Comparison of ENCODE assay signal across 8 cellular contexts in the genomic region with DNA sequence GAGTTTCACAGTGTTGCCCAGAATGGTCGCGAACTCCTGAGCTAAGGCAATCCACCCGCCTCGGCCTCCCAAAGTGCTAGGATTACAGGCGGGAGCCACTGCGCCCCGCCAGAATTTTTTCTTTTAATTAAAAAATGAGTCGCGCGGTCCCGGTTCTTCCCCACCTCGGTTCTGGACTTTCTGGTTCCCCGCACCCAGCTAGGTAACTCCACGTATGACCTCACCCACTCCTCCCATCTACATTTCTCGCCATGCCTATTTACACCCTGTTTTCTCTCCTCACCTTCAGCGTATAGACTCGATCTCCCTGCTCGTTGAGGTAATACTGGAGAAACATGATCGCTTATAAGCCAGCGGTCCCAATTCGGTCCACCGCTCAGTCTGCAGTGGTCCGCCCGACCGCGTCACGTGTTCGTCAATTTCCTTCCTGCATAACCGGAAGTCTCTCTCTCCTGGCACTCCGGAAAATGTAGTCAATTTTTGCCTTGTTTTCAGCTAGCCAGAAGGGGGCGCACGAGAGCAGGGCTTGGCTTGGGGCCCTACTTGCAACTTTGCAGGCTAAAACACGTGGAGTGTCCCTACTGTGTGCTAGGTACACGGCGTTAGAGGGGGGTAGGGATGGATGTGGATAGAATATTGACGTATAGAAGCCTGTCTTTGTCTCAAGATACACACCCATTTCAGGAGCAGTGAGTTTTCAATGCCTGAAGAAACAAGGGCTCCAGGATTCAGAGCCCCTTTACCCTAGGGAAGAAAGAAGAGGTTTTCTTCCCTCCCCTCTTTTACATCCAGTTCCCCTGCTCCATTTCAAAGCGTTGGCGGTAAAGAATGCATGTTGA. TPM values are rescaled to one million over a fixed set of nuclear protein-coding genes. Genes with fewer than 3 reads are reported as not detected.
DNase-seq lines count a peak whose midpoint lies in the region; ATAC-seq, FAIRE-seq and TF ChIP-seq lines count a peak whose summit lies in the region.

TSS of gene NOP10 (minus strand) at position 400 of the 839 bp plus-strand sequence. CDS start at position 337, 63 bp downstream.
TSS of gene NUTM1 (plus strand) at position 579 of the 839 bp plus-strand sequence. CDS start 382 bp downstream, outside the sequence.

- peaks cover 19% of the 10 kb centered on the region for H3K79me2 ChIP-seq in HepG2 (ENCODE audit: insufficient read depth, low read length)

- DNase-seq in C1 segment of cervical spinal cord (lab: John Stamatoyannopoulos, UW) (peak; percentile 53 to 94 (median 88)), GM19239 (ENCODE audit: insufficient read length, low spot score) (peak; percentile 64), NCI-H524 treated with DMSO at 0.1 percent for 48 hours (lab: John Stamatoyannopoulos, UW) (peak; percentile 85), dedifferentiated amniotic fluid mesenchymal stem cell (ENCODE audit: extremely low spot score) (peak; percentile 92), HepG2 (ENCODE audit: low spot score) (peak; percentile 90)
- peak; percentile 97 for DNase-seq in activated CD4-positive, alpha-beta T cell treated with anti-CD3 and anti-CD28 coated beads for 48 hours
- peak; percentile 98 for DNase-seq in stimulated activated CD4-positive, alpha-beta T cell treated with anti-CD3 and anti-CD28 coated beads, Interleukin-2, amount 100 ng/mL, for 48 hours

- H3K27me3 ChIP-seq in HepG2 (ENCODE audit: control insufficient read depth in 1 of 2, insufficient read depth in 2 of 2, low read length in 2 of 2): peaks cover 0 to 1% of the 10 kb centered on the region in 2 experiments; a peak in 2 of 5 replicates

- POLR2A ChIA-PET in HepG2 (lab: Yijun Ruan, JAX): interaction anchor here (0.7 to 1.7 kb wide), 8 partner anchors 14 to 645 kb away, joined by 3 to 28 read pairs (median 4); partner anchors contain the start of genes EMC7, KATNBL1, LPCAT4 and PGBD4

- FAIRE-seq in GM19239 (lab: Jason Lieb, UNC): peak; percentile 97
- FAIRE-seq in HepG2 (lab: Jason Lieb, UNC): peak; percentile 90

- peak within 1 kb of the TSS; percentile 72 for H2AFZ ChIP-seq in HepG2 (ENCODE audit: low read length)

- H4K20me1 ChIP-seq in HepG2 (ENCODE audit: insufficient read depth, low read length): no peaks in the 10 kb centered on the region

- peak; percentile 67 for TF ChIP-seq RAD21 in HepG2 (CRISPR knock-in tag; IDR thresholded peaks at IDR 0.05)

- TF ChIP-seq CTCF in HepG2 (CRISPR knock-in tag; IDR thresholded peaks at IDR 0.05): peak; percentile 98

- 4% methylated on average over 37 of the region's 38 CpGs for WGBS in HepG2 (ENCODE audit: low lambda C conversion rate)

- CTCF ChIA-PET in HepG2 (lab: Yijun Ruan, JAX; ENCODE audit: low intra/inter-chr PET ratio, low total read pairs): interaction anchor here (0.6 to 1.7 kb wide), 2 partner anchors 24 to 251 kb away, joined by 3 to 14 read pairs; partner anchors contain the start of gene LPCAT4

- intact Hi-C loops in HepG2 (cut with micrococcal nuclease; ENCODE audit: unreplicated experiment): loop anchor here (1.0 to 10.0 kb wide), 3 partner anchors 24 to 238 kb away; partner anchors contain the start of genes EMC7, LPCAT4 and PGBD4

- peak; percentile 66 for ATAC-seq in HG03457 (IDR thresholded peaks at IDR 0.05; ENCODE audit: unreplicated experiment)
- ATAC-seq in HepG2: peak; percentile 94

- H3K36me3 ChIP-seq in HepG2 (replicated peaks in 1 of 2; ENCODE audit: control insufficient read depth in 1 of 2, insufficient read depth in 2 of 2, low read length in 2 of 2): peaks cover 0 to 3% of the 10 kb centered on the region in 2 experiments; a peak in 1 of 5 replicates

- no TSS peak for BruUV-seq in HepG2 (replicated peaks; lab: Mats Ljungman, UMichigan)

- H3K9me3 ChIP-seq in HepG2 (ENCODE audit: low read length): no peaks in the 10 kb centered on the region

- TF ChIP-seq EP300 in HepG2 (IDR thresholded peaks at IDR 0.05; ENCODE audit: low read depth in 2 of 2, low read length in 2 of 2): peak; percentile 22 to 29; a peak in 1 of 4 replicates
- 0 out of 2 replicates have a peak, but pooled peaks have one; percentile 16 for TF ChIP-seq EP300 in HepG2 (CRISPR knock-in tag; IDR thresholded peaks at IDR 0.05; ENCODE audit: borderline replicate concordance)

- H3K4me2 ChIP-seq in HepG2 (ENCODE audit: low read depth, low read length): peak within 1 kb of the TSS; percentile 75

- peak within 1 kb of the TSS; percentile 89 to 95 (median 93) for H3K4me3 ChIP-seq in HepG2 (replicated peaks in 1 of 3; ENCODE audit: insufficient read depth in 1 of 3, low read depth in 2 of 3, low read length in 3 of 3)

- TF ChIP-seq POLR2A in HepG2 (IDR thresholded peaks at IDR 0.05; ENCODE audit: insufficient read depth in 1 of 2, low read depth in 2 of 2, low read length in 2 of 2): peak; percentile 94 to 95

- H3K27ac ChIP-seq in HepG2 (ENCODE audit: extremely low read length, insufficient read depth, low read length): peak within 1 kb of the TSS; percentile 84

- in situ Hi-C loops in HepG2 (cut with HindIII; ENCODE audit: extremely low pct_ligation_motif_present, low pct_unique_long_range_greater_than_20kb): no loop called here

- H3K4me1 ChIP-seq in HepG2 (ENCODE audit: insufficient read depth, low read length): peaks cover 17% of the 10 kb centered on the region

- H3K9ac ChIP-seq in HepG2 (ENCODE audit: insufficient read depth, low read depth, low read length): peak within 1 kb of the TSS; percentile 91

TF ChIP-seq in HepG2, 621 proteins besides CTCF, POLR2A, EP300 and RAD21 (continues in another document):
- TF ChIP-seq ARNTL (CRISPR knock-in tag; IDR thresholded peaks at IDR 0.05) (peak; percentile 95), ZNF18 (CRISPR knock-in tag; IDR thresholded peaks at IDR 0.05; ENCODE audit: insufficient replicate concordance) (no peak)

RNA-seq across cellular contexts. Expression of gene NOP10, which starts in this region (rescaled TPM):
- 239 and 316 TPM in 2 replicates for total RNA-seq in HepG2 (2016; rRNA removed; fragmentation: Illumina TruSeq; extraction: Trizol)
- 76.5 and 87.6 TPM in 2 replicates for total RNA-seq in HepG2 (2016; cell fraction: cytosol; rRNA removed; fragmentation: Illumina TruSeq; extraction: Trizol; ENCODE audit: low read depth)
- total RNA-seq in HepG2 (2016; cell fraction: insoluble cytoplasmic fraction; rRNA removed; fragmentation: Illumina TruSeq; extraction: Trizol): 230 and 310 TPM in 2 replicates
- 102 and 108 TPM in 2 replicates for total RNA-seq in HepG2 (2016; cell fraction: membrane; rRNA removed; fragmentation: Illumina TruSeq; extraction: Trizol)
- total RNA-seq in HepG2 (2016; cell fraction: nucleus; rRNA removed; fragmentation: Illumina TruSeq; extraction: Trizol): 85.4 and 98.7 TPM in 2 replicates
- 369 and 407 TPM in 2 replicates for polyA plus RNA-seq in HepG2 (2011; rRNA removed)
- 361 and 401 TPM in 2 replicates for polyA plus RNA-seq in HepG2 (2011; cell fraction: cytosol; rRNA removed)
- 120 and 137 TPM in 2 replicates for polyA plus RNA-seq in HepG2 (2011; cell fraction: nucleus; rRNA removed)
- 152 and 190 TPM in 2 replicates for polyA plus RNA-seq in HepG2 (2012)
- 76.5 and 98.7 TPM in 2 replicates for polyA plus RNA-seq in HepG2 (2016; cell fraction: cytosol; fragmentation: Illumina TruSeq; extraction: Trizol; ENCODE audit: low read depth)
- 401 and 420 TPM in 2 replicates for polyA plus RNA-seq in HepG2 (2016; cell fraction: insoluble cytoplasmic fraction; fragmentation: Illumina TruSeq; extraction: Trizol; ENCODE audit: low read depth)
- 116 and 117 TPM in 2 replicates for polyA plus RNA-seq in HepG2 (2016; cell fraction: membrane; fragmentation: Illumina TruSeq; extraction: Trizol; ENCODE audit: low read depth)
- polyA plus RNA-seq in HepG2 (2016; cell fraction: nucleus; fragmentation: Illumina TruSeq; extraction: Trizol; ENCODE audit: insufficient read depth, low read depth): 165 and 175 TPM in 2 replicates
- 109 and 357 TPM in 2 replicates for polyA minus RNA-seq in HepG2 (2011; rRNA and poly(A)+ RNA removed; ENCODE audit: low replicate concordance)
- polyA minus RNA-seq in HepG2 (2011; cell fraction: cytosol; rRNA and poly(A)+ RNA removed): 43.3 and 43.4 TPM in 2 replicates
- 17.0 and 21.9 TPM in 2 replicates for polyA minus RNA-seq in HepG2 (2011; cell fraction: nucleus; rRNA and poly(A)+ RNA removed)

RNA-seq across cellular contexts. Expression of gene NUTM1, which starts in this region (rescaled TPM):
- total RNA-seq in HepG2 (2016; rRNA removed; fragmentation: Illumina TruSeq; extraction: Trizol): not detected in 2 replicates
- not detected in 2 replicates for total RNA-seq in HepG2 (2016; cell fraction: cytosol; rRNA removed; fragmentation: Illumina TruSeq; extraction: Trizol; ENCODE audit: low read depth)
- total RNA-seq in HepG2 (2016; cell fraction: insoluble cytoplasmic fraction; rRNA removed; fragmentation: Illumina TruSeq; extraction: Trizol): not detected in 2 replicates
- not detected in 2 replicates for total RNA-seq in HepG2 (2016; cell fraction: membrane; rRNA removed; fragmentation: Illumina TruSeq; extraction: Trizol)
- total RNA-seq in HepG2 (2016; cell fraction: nucleus; rRNA removed; fragmentation: Illumina TruSeq; extraction: Trizol): not detected in 2 replicates
- not detected in 2 replicates for polyA plus RNA-seq in HepG2 (2011; rRNA removed)
- not detected in 2 replicates for polyA plus RNA-seq in HepG2 (2011; cell fraction: cytosol; rRNA removed)
- polyA plus RNA-seq in HepG2 (2011; cell fraction: nucleus; rRNA removed): not detected in 2 replicates
- not detected in 2 replicates for polyA plus RNA-seq in HepG2 (2012)
- not detected in 2 replicates for polyA plus RNA-seq in HepG2 (2016; cell fraction: cytosol; fragmentation: Illumina TruSeq; extraction: Trizol; ENCODE audit: low read depth)
- polyA plus RNA-seq in HepG2 (2016; cell fraction: insoluble cytoplasmic fraction; fragmentation: Illumina TruSeq; extraction: Trizol; ENCODE audit: low read depth): not detected in 2 replicates
- polyA plus RNA-seq in HepG2 (2016; cell fraction: membrane; fragmentation: Illumina TruSeq; extraction: Trizol; ENCODE audit: low read depth): not detected in 2 replicates
- polyA plus RNA-seq in HepG2 (2016; cell fraction: nucleus; fragmentation: Illumina TruSeq; extraction: Trizol; ENCODE audit: insufficient read depth, low read depth): not detected in 2 replicates
- not detected in 2 replicates for polyA minus RNA-seq in HepG2 (2011; rRNA and poly(A)+ RNA removed; ENCODE audit: low replicate concordance)
- polyA minus RNA-seq in HepG2 (2011; cell fraction: cytosol; rRNA and poly(A)+ RNA removed): not detected in 2 replicates
- polyA minus RNA-seq in HepG2 (2011; cell fraction: nucleus; rRNA and poly(A)+ RNA removed): not detected in 2 replicates

Comparison
In these comparisons a context has a peak if more than half of its experiments do, and no peak if none do; other contexts are left out.
1. Peak in every context shown above with its lines: DNase-seq, ATAC-seq, H3K4me3 ChIP-seq and H3K27ac ChIP-seq.